Comparison of ENCODE assay signal across 10 cellular contexts in genomic region chr3:15292765-15293522, GRCh38. TPM values are rescaled to one million over a fixed set of nuclear protein-coding genes. Genes with fewer than 3 reads are reported as not detected.
DNase-seq lines count a peak whose midpoint lies in the region; ATAC-seq, FAIRE-seq and TF ChIP-seq lines count a peak whose summit lies in the region.
"Had no signal": no experiment of that assay in that cellular context is flagged by ENCODE, and none has a peak within 500 bp of the region (broad histone marks: within the 10 kb centered on the region; RNA-seq: fewer than 3 reads in every experiment).

No MANE protein-coding gene starts in this region.

- H3K27ac ChIP-seq in thoracic aorta: peak overlapping the region; percentile 74 to 87

- FAIRE-seq in HTR-8/SVneo (lab: Jason Lieb, UNC): no peak

- peak; percentile 3 for DNase-seq in NCI-H2196 (lab: John Stamatoyannopoulos, UW; ENCODE audit: unreplicated experiment)
- DNase-seq in NCI-H2196 treated with DMSO at 0.1 percent for 48 hours (lab: John Stamatoyannopoulos, UW; ENCODE audit: unreplicated experiment): no peak
- DNase-seq in mucosa of descending colon: peak in 1 of 3 donors; percentile 70
- no peak for DNase-seq in thoracic aorta (ENCODE audit: low spot score)
- DNase-seq in stimulated activated CD4-positive, alpha-beta T cell treated with anti-CD3 and anti-CD28 coated beads, Interleukin-2, amount 100 ng/mL, for 24 hours: no peak
- no peak for DNase-seq in hepatic stellate cell (ENCODE audit: low spot score)
- DNase-seq in HTR-8/SVneo (ENCODE audit: insufficient read length, low spot score): no peak
- DNase-seq: 8988T, glutamatergic neuron had no signal

- H3K9me3 ChIP-seq in mucosa of descending colon (no peaks in the 10 kb centered on the region), thoracic aorta (no peaks in the 10 kb centered on the region)

- ATAC-seq in mucosa of descending colon (peak; percentile 4), thoracic aorta (ENCODE audit: insufficient number of reproducible peaks, low FRiP score, low read depth) (peak; percentile 56)

- H3K4me1 ChIP-seq in mucosa of descending colon (ENCODE audit: low read depth) (peaks cover 10% of the 10 kb centered on the region), thoracic aorta (ENCODE audit: control insufficient read depth in 1 of 2, low read depth in 2 of 2) (peaks cover 31 to 64% of the 10 kb centered on the region in 2 donors)

- H3K36me3 ChIP-seq in mucosa of descending colon (ENCODE audit: low read depth): no peaks in the 10 kb centered on the region
- no peaks in the 10 kb centered on the region for H3K36me3 ChIP-seq in thoracic aorta

- peaks cover 89% of the 10 kb centered on the region for H3K4me1 Mint-ChIP-seq in dendritic cell treated with granulocyte-macrophage colony-stimulating factor and Interleukin-4, amounts not matched to agents 40 ng/mL and 50 ng/mL, for 4 days (ENCODE audit: low read depth)

- peak overlapping the region; percentile 94 for H3K27ac Mint-ChIP-seq in dendritic cell treated with granulocyte-macrophage colony-stimulating factor and Interleukin-4, amounts not matched to agents 40 ng/mL and 50 ng/mL, for 4 days

- intact Hi-C loops in dendritic cell treated with granulocyte-macrophage colony-stimulating factor and Interleukin-4, amounts not matched to agents 40 ng/mL and 50 ng/mL, for 4 days (cut with micrococcal nuclease): no loop called here
- intact Hi-C loops in mucosa of descending colon (cut with DNase I, micrococcal nuclease): no loop called here

- H3K9me3 Mint-ChIP-seq in dendritic cell treated with granulocyte-macrophage colony-stimulating factor and Interleukin-4, amounts not matched to agents 40 ng/mL and 50 ng/mL, for 4 days: no peaks in the 10 kb centered on the region

- no peak overlapping the region for H3K4me3 ChIP-seq in mucosa of descending colon
- peak overlapping the region; percentile 29 for H3K4me3 ChIP-seq in thoracic aorta

- no peak overlapping the region for H3K4me3 Mint-ChIP-seq in dendritic cell treated with granulocyte-macrophage colony-stimulating factor and Interleukin-4, amounts not matched to agents 40 ng/mL and 50 ng/mL, for 4 days

- no peaks in the 10 kb centered on the region for H3K36me3 Mint-ChIP-seq in dendritic cell treated with granulocyte-macrophage colony-stimulating factor and Interleukin-4, amounts not matched to agents 40 ng/mL and 50 ng/mL, for 4 days (ENCODE audit: low read depth)

- no peak for TF ChIP-seq CTCF in mucosa of descending colon (IDR thresholded peaks at IDR 0.05)
- TF ChIP-seq CTCF in thoracic aorta (IDR thresholded peaks at IDR 0.05): no peak

- H3K27me3 ChIP-seq in thoracic aorta (replicated peaks; ENCODE audit: insufficient read depth): no peaks in the 10 kb centered on the region

- H3K27me3 Mint-ChIP-seq in dendritic cell treated with granulocyte-macrophage colony-stimulating factor and Interleukin-4, amounts not matched to agents 40 ng/mL and 50 ng/mL, for 4 days: no peaks in the 10 kb centered on the region

RNA-seq across cellular contexts. Expression of gene SH3BP5, which starts 39.4 kb away (rescaled TPM):
- total RNA-seq in mucosa of descending colon: 10 to 100 TPM in 2 of 3 donors, 1 to 10 TPM in 1; 5.9 to 20.8 (median 10.9) TPM
- total RNA-seq in thoracic aorta: 10 to 100 TPM; 47.2 to 82.4 TPM
